Comparison of ENCODE assay signal across 15 cellular contexts in the genomic region with DNA sequence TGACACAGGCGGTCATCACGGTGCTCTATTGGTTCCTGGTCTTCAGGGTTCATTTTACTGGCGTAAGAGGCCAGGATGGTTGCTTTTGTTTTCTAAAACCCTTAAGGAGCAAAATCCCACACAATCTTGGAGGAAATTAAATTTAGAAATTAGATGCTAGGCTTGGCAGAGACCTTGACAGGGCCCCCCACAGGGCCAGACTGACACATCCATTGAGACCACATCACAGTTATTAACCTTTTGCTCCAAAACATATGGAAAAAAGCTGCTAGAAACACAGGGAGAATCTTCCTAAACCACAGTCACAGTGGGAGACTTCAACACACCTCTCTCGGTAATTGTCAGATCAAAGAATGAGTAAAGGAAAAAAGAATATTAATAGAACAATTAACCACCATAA. TPM values are rescaled to one million over a fixed set of nuclear protein-coding genes. Genes with fewer than 3 reads are reported as not detected.
A peak's percentile ranks its signal among the peaks of the same experiment; 100 is the strongest.
DNase-seq lines count a peak whose midpoint lies in the region; ATAC-seq lines count a peak whose summit lies in the region.
"Had no signal": no experiment of that assay in that cellular context is flagged by ENCODE, and none has a peak within 500 bp of the region (broad histone marks: within the 10 kb centered on the region; RNA-seq: fewer than 3 reads in every experiment).

No MANE protein-coding gene starts in this region.

- peak overlapping the region in 6 of 11 experiments; percentile 3 to 31 (median 7); a peak in 5 of 22 replicates for H3K9ac ChIP-seq in BLaER1 treated with 17β-estradiol and CSF1 and Interleukin-3, amounts not matched to agents 10 nM and 100 nM
- H3K9ac ChIP-seq in HUES6 (ENCODE audit: low read length) = peak overlapping the region; percentile 35
- H3K9ac ChIP-seq in mesendoderm (ENCODE audit: low read length) = no peak overlapping the region

- H3K27me3 ChIP-seq in BLaER1 treated with 17β-estradiol and CSF1 and Interleukin-3, amounts not matched to agents 10 nM and 100 nM = no peaks in the 10 kb centered on the region
- H3K27me3 ChIP-seq in HUES6 (ENCODE audit: control insufficient read depth, insufficient read depth, low read length) (peaks cover 4% of the 10 kb centered on the region), mesendoderm (ENCODE audit: insufficient read depth, low read length, poor library complexity) (no peaks in the 10 kb centered on the region)
- H3K27me3 ChIP-seq: BE2C had no signal

- no peaks in the 10 kb centered on the region for H3K79me2 ChIP-seq in mesendoderm (ENCODE audit: control insufficient read depth, insufficient read depth, low read length)

- no peak overlapping the region for H4K5ac ChIP-seq in mesendoderm (ENCODE audit: low read length)

- H3K4me1 Mint-ChIP-seq in stimulated activated memory B cell treated with anti-CD40 and anti-IgM and Interleukin-4, amounts not matched to agents 10 μg/mL and 1 μg/mL and 100 μg/mL, for 72 hours = peaks cover 29% of the 10 kb centered on the region
- H3K4me1 Mint-ChIP-seq: CD4-positive, alpha-beta memory T cell had no signal

- H3K4ac ChIP-seq in mesendoderm (ENCODE audit: low read depth, low read length) = no peak overlapping the region

- H3K27me3 Mint-ChIP-seq in stimulated activated memory B cell treated with anti-CD40 and anti-IgM and Interleukin-4, amounts not matched to agents 10 μg/mL and 1 μg/mL and 100 μg/mL, for 72 hours = peaks cover 6% of the 10 kb centered on the region

- H3K4me3 ChIP-seq in BLaER1 treated with 17β-estradiol and CSF1 and Interleukin-3, amounts not matched to agents 10 nM and 100 nM = 0 out of 20 replicates have a peak overlapping the region, but pooled peaks of 1 of the 10 experiments have one; percentile 1
- H3K4me3 ChIP-seq in HUES6 (ENCODE audit: low read depth, low read length) (no peak overlapping the region), mesendoderm (ENCODE audit: low read length) (no peak overlapping the region)

- no peaks in the 10 kb centered on the region for H4K20me1 ChIP-seq in BLaER1 treated with 17β-estradiol and CSF1 and Interleukin-3, amounts not matched to agents 10 nM and 100 nM

- H3K9me3 Mint-ChIP-seq in stimulated activated memory B cell treated with anti-CD40 and anti-IgM and Interleukin-4, amounts not matched to agents 10 μg/mL and 1 μg/mL and 100 μg/mL, for 72 hours = peaks cover 7% of the 10 kb centered on the region

- no peak for ATAC-seq in stimulated activated memory B cell treated with anti-CD40 and anti-IgM and Interleukin-4, amounts not matched to agents 10 μg/mL and 1 μg/mL and 100 μg/mL, for 72 hours

- no peak overlapping the region for H2BK5ac ChIP-seq in mesendoderm (ENCODE audit: low read length)

- peaks cover 10 to 24% (median 20%) of the 10 kb centered on the region in 11 experiments; a peak in 21 of 22 replicates for H3K9me3 ChIP-seq in BLaER1 treated with 17β-estradiol and CSF1 and Interleukin-3, amounts not matched to agents 10 nM and 100 nM (replicated peaks in 1 of 11)
- peaks cover 14% of the 10 kb centered on the region for H3K9me3 ChIP-seq in HUES6 (ENCODE audit: control insufficient read depth, insufficient read depth, low read depth, low read length)
- H3K9me3 ChIP-seq: BE2C had no signal

- no peak overlapping the region for H2BK120ac ChIP-seq in mesendoderm (ENCODE audit: low read depth, low read length)

- no peak overlapping the region for H2BK15ac ChIP-seq in mesendoderm (replicated peaks; ENCODE audit: low read depth)

- no peaks in the 10 kb centered on the region for H3K79me1 ChIP-seq in mesendoderm (ENCODE audit: low read length)

- peaks cover 0 to 2% (median 0%) of the 10 kb centered on the region in 11 experiments; a peak in 2 of 22 replicates for H3K36me3 ChIP-seq in BLaER1 treated with 17β-estradiol and CSF1 and Interleukin-3, amounts not matched to agents 10 nM and 100 nM
- H3K36me3 ChIP-seq in HUES6 (ENCODE audit: control insufficient read depth, insufficient read depth, low read length) (no peaks in the 10 kb centered on the region), mesendoderm (ENCODE audit: control insufficient read depth, insufficient read depth, low read length) (no peaks in the 10 kb centered on the region)
- H3K36me3 ChIP-seq: BE2C had no signal

- H3K36me3 Mint-ChIP-seq in stimulated activated memory B cell treated with anti-CD40 and anti-IgM and Interleukin-4, amounts not matched to agents 10 μg/mL and 1 μg/mL and 100 μg/mL, for 72 hours = no peaks in the 10 kb centered on the region
- H3K36me3 Mint-ChIP-seq: CD14-positive monocyte; CD4-positive, alpha-beta memory T cell had no signal

- no peak overlapping the region for H3K56ac ChIP-seq in mesendoderm (ENCODE audit: low read length)

- H3K4me2 ChIP-seq in BLaER1 treated with 17β-estradiol and CSF1 and Interleukin-3, amounts not matched to agents 10 nM and 100 nM = peak overlapping the region; percentile 43 to 74 (median 68)
- no peak overlapping the region for H3K4me2 ChIP-seq in mesendoderm (ENCODE audit: low read length)

- peak overlapping the region in 7 of 11 experiments; percentile 14 to 62 (median 59); a peak in 11 of 22 replicates for H3K27ac ChIP-seq in BLaER1 treated with 17β-estradiol and CSF1 and Interleukin-3, amounts not matched to agents 10 nM and 100 nM
- no peak overlapping the region for H3K27ac ChIP-seq in HUES6 (ENCODE audit: low read depth, low read length)
- H3K27ac ChIP-seq in mesendoderm (ENCODE audit: low read depth, low read length) = peak overlapping the region; percentile 93

- no peak overlapping the region for H3K23ac ChIP-seq in mesendoderm (ENCODE audit: low read length)

- no CpG with 5 or more reads among the region's 4 CpGs for WGBS in mesendoderm (ENCODE audit: extremely low coverage, insufficient coverage, low lambda C conversion rate)

- DNase-seq in mesendoderm = peak; percentile 90
- DNase-seq in activated T-cell treated with anti-CD3 and anti-CD28 coated beads, Interleukin-2, amount 50 U/mL, for 48 hours = no peak
- DNase-seq in NCI-H1436 treated with DMSO at 0.1 percent for 48 hours (lab: John Stamatoyannopoulos, UW) = no peak
- no peak for DNase-seq in activated CD4-positive, alpha-beta T cell treated with anti-CD3 and anti-CD28 coated beads, Interleukin-2, amount 50 U/mL, for 1 hour
- DNase-seq: ACHN; BE2C; CD4-positive, alpha-beta memory T cell; DMS153; DMS79; GDM1; H9 had no signal

- no peak overlapping the region for H2AK5ac ChIP-seq in mesendoderm (ENCODE audit: low read length)

- H3K27ac Mint-ChIP-seq in stimulated activated memory B cell treated with anti-CD40 and anti-IgM and Interleukin-4, amounts not matched to agents 10 μg/mL and 1 μg/mL and 100 μg/mL, for 72 hours = peak overlapping the region; percentile 25
- H3K27ac Mint-ChIP-seq: H9 had no signal

- H3K18ac ChIP-seq in mesendoderm (ENCODE audit: low read length) = no peak overlapping the region

- no peak overlapping the region for H4K8ac ChIP-seq in mesendoderm (ENCODE audit: low read depth, low read length)

- peaks cover 74 to 93% (median 83%) of the 10 kb centered on the region in 10 experiments for H3K4me1 ChIP-seq in BLaER1 treated with 17β-estradiol and CSF1 and Interleukin-3, amounts not matched to agents 10 nM and 100 nM
- peaks cover 4% of the 10 kb centered on the region; the same call in 1 of the 2 replicates for H3K4me1 ChIP-seq in HUES6 (ENCODE audit: control insufficient read depth, insufficient read depth, low read length)
- peaks cover 9% of the 10 kb centered on the region for H3K4me1 ChIP-seq in mesendoderm (ENCODE audit: control insufficient read depth, low read depth, low read length)
- H3K4me1 ChIP-seq: BE2C had no signal

- H3K4me3 Mint-ChIP-seq in stimulated activated memory B cell treated with anti-CD40 and anti-IgM and Interleukin-4, amounts not matched to agents 10 μg/mL and 1 μg/mL and 100 μg/mL, for 72 hours = no peak overlapping the region
- H3K4me3 Mint-ChIP-seq: CD14-positive monocyte; CD4-positive, alpha-beta memory T cell; H9 had no signal

RNA-seq across cellular contexts. Expression of gene TMEM179, which starts 40.1 kb away (rescaled TPM):
- 1.1 TPM for polyA plus RNA-seq in mesendoderm (2013, experiment 1 of 2)
- 0.97 TPM for polyA plus RNA-seq in mesendoderm (2013, experiment 2 of 2)
- polyA plus RNA-seq: CD14-positive monocyte; CD4-positive, alpha-beta memory T cell had no signal

RNA-seq across cellular contexts. Expression of gene INF2, which starts 44.8 kb away (rescaled TPM):
- 34.4 TPM for polyA plus RNA-seq in mesendoderm (2013, experiment 1 of 2)
- 34.6 TPM for polyA plus RNA-seq in mesendoderm (2013, experiment 2 of 2)
